ENCODE assay signal across 8 cellular contexts in the genomic region with DNA sequence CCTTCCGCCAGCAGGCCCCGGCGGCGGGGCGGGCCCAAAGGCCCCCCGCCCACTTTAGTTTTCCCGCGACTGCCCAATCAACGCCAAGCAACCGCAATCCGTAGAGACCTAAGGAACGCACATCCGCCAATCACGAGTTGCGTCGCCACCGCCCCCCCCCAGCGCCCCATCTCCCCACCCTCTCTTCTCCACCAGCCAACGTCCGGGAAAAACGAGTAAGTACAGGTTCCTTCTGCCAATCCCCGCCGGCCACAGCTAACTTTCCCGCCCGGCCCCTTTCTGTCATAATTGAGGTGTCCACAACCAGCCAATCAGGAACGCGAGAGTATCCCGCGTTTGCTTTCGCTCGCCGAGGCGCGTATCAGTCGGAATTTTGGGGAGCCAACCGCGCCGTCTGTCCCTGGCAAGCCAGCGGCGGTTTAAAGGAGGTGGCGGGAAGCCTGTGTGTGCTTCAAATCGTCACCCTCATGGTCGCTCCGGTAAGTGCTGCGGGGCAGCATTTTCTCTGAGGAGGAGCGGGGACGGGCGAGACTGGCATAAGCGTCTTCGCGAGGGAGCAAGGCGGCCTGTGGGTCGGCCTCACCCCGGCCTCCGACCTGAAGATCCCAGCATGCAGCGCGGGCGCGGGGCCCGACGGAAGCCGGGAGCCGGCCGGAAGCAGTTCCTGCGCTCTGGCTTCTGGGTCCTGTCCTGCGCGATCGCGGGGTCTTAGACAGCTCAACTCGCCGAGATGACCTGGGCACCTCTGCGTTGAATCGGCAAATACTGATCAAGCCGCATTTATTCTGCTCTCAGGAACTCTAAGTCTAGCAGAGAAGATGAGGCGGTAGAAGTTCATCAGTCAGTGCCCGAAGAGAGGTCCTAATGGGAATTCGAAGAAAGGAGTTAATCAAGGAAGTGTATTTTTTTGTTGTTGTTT. TPM values are rescaled to one million over a fixed set of nuclear protein-coding genes. Genes with fewer than 3 reads are reported as not detected.
DNase-seq lines count a peak whose midpoint lies in the region; ATAC-seq and TF ChIP-seq lines count a peak whose summit lies in the region.

A gene with protein sequence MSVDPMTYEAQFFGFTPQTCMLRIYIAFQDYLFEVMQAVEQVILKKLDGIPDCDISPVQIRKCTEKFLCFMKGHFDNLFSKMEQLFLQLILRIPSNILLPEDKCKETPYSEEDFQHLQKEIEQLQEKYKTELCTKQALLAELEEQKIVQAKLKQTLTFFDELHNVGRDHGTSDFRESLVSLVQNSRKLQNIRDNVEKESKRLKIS (plus strand): TSS at position 361 of the 919 bp plus-strand sequence. CDS start 2,297 bp downstream, outside the sequence.

- DNase-seq in Daoy (ENCODE audit: low read depth), result peak; percentile 99
- DNase-seq in H4 (ENCODE audit: low spot score), result peak; percentile 96
- DNase-seq in LoVo (ENCODE audit: low spot score), result peak; percentile 99
- DNase-seq in RWPE2 (ENCODE audit: low spot score), result peak; percentile 99
- peak; percentile 96 for DNase-seq in activated T-helper 2 cell treated with anti-CD3 and anti-CD28 coated beads, Interferon-gamma antibody, Interleukin-2, Interleukin-4, amounts not matched to agents 10 μg/mL and 5 μg/mL and 100 μg/mL, durations not matched to agents 14 hours and 24 hours and 36 hours (ENCODE audit: low spot score)
- DNase-seq in fibroblast of mammary gland (ENCODE audit: low read depth), result peak; percentile 98
- DNase-seq in natural killer cell, result peak; percentile 92
- peak; percentile 99 for DNase-seq in stimulated activated naive CD4-positive, alpha-beta T cell treated with Interleukin-2 at 50 U/mL for 16 hours (lab: John Stamatoyannopoulos, UW)

- H3K27ac ChIP-seq in RWPE2 (ENCODE audit: poor library complexity, severe bottlenecking), result peak within 1 kb of the TSS; percentile 70

- H3K4me1 Mint-ChIP-seq in activated T-helper 2 cell treated with anti-CD3 and anti-CD28 coated beads, Interferon-gamma antibody, Interleukin-2, Interleukin-4, amounts not matched to agents 10 μg/mL and 5 μg/mL and 100 μg/mL, durations not matched to agents 14 hours and 24 hours and 36 hours (ENCODE audit: low read depth), result peaks cover 38% of the 10 kb centered on the region
- peaks cover 28 to 43% of the 10 kb centered on the region in 2 donors for H3K4me1 Mint-ChIP-seq in natural killer cell

- no peaks in the 10 kb centered on the region for H3K27me3 ChIP-seq in RWPE2 (ENCODE audit: insufficient read depth, poor library complexity, severe bottlenecking)

- peak; percentile 93 for ATAC-seq in RWPE2 (ENCODE audit: low read depth)
- peak; percentile 87 to 94 (median 87) for ATAC-seq in natural killer cell

- intact Hi-C loops in activated T-helper 2 cell treated with anti-CD3 and anti-CD28 coated beads, Interferon-gamma antibody, Interleukin-2, Interleukin-4, amounts not matched to agents 10 μg/mL and 5 μg/mL and 100 μg/mL, durations not matched to agents 14 hours and 24 hours and 36 hours (cut with micrococcal nuclease), result loop anchor here (1.0 to 10.0 kb wide), 6 partner anchors 18 to 1158 kb away; a partner anchor contains a TSS
- intact Hi-C loops in natural killer cell (cut with micrococcal nuclease), result loop anchor here (1.0 to 2.0 kb wide), 2 partner anchors 18 to 67 kb away; a partner anchor contains a TSS

- peak within 1 kb of the TSS; percentile 97 for H3K4me3 ChIP-seq in RWPE2 (ENCODE audit: severe bottlenecking)
- peak within 1 kb of the TSS; percentile 87 for H3K4me3 ChIP-seq in fibroblast of mammary gland (ENCODE audit: control insufficient read depth, low read depth, low read length)

- H3K36me3 ChIP-seq in RWPE2 (ENCODE audit: low read depth), result peaks cover 81% of the 10 kb centered on the region

- peak within 1 kb of the TSS; percentile 97 for H3K4me3 Mint-ChIP-seq in activated T-helper 2 cell treated with anti-CD3 and anti-CD28 coated beads, Interferon-gamma antibody, Interleukin-2, Interleukin-4, amounts not matched to agents 10 μg/mL and 5 μg/mL and 100 μg/mL, durations not matched to agents 14 hours and 24 hours and 36 hours (ENCODE audit: low read depth)
- H3K4me3 Mint-ChIP-seq in natural killer cell, result peak within 1 kb of the TSS; percentile 96

- no peaks in the 10 kb centered on the region for H3K9me3 Mint-ChIP-seq in activated T-helper 2 cell treated with anti-CD3 and anti-CD28 coated beads, Interferon-gamma antibody, Interleukin-2, Interleukin-4, amounts not matched to agents 10 μg/mL and 5 μg/mL and 100 μg/mL, durations not matched to agents 14 hours and 24 hours and 36 hours
- no peaks in the 10 kb centered on the region for H3K9me3 Mint-ChIP-seq in natural killer cell

- TF ChIP-seq CTCF in RWPE2 (IDR thresholded peaks at IDR 0.05; ENCODE audit: poor library complexity, severe bottlenecking) (no peak), fibroblast of mammary gland (conservative IDR thresholded peaks at IDR 0.05; ENCODE audit: control insufficient read depth, insufficient read depth, low read depth, low read length) (no peak), natural killer cell (IDR thresholded peaks at IDR 0.05) (no peak)

- no peaks in the 10 kb centered on the region for H3K9me3 ChIP-seq in RWPE2 (ENCODE audit: severe bottlenecking)

- H3K4me1 ChIP-seq in RWPE2 (ENCODE audit: insufficient read depth, poor library complexity, severe bottlenecking), result peaks cover 17% of the 10 kb centered on the region

- peaks cover 76% of the 10 kb centered on the region for H3K36me3 Mint-ChIP-seq in activated T-helper 2 cell treated with anti-CD3 and anti-CD28 coated beads, Interferon-gamma antibody, Interleukin-2, Interleukin-4, amounts not matched to agents 10 μg/mL and 5 μg/mL and 100 μg/mL, durations not matched to agents 14 hours and 24 hours and 36 hours (ENCODE audit: low read depth)
- no peaks in the 10 kb centered on the region for H3K36me3 Mint-ChIP-seq in natural killer cell

- no peaks in the 10 kb centered on the region for H3K27me3 Mint-ChIP-seq in activated T-helper 2 cell treated with anti-CD3 and anti-CD28 coated beads, Interferon-gamma antibody, Interleukin-2, Interleukin-4, amounts not matched to agents 10 μg/mL and 5 μg/mL and 100 μg/mL, durations not matched to agents 14 hours and 24 hours and 36 hours (ENCODE audit: low read depth)
- no peaks in the 10 kb centered on the region for H3K27me3 Mint-ChIP-seq in natural killer cell (ENCODE audit: low read depth in 2 of 2)

- peak within 1 kb of the TSS; percentile 98 for H3K27ac Mint-ChIP-seq in activated T-helper 2 cell treated with anti-CD3 and anti-CD28 coated beads, Interferon-gamma antibody, Interleukin-2, Interleukin-4, amounts not matched to agents 10 μg/mL and 5 μg/mL and 100 μg/mL, durations not matched to agents 14 hours and 24 hours and 36 hours
- peak within 1 kb of the TSS; percentile 95 to 98 for H3K27ac Mint-ChIP-seq in natural killer cell

RNA-seq across cellular contexts. Expression of the gene that starts here (rescaled TPM):
- 19.9 and 27.3 TPM in 2 replicates for total RNA-seq in Daoy (2014; rRNA removed; shearing (Covaris generic))
- total RNA-seq in H4 (2014; rRNA removed; shearing (Covaris generic)), result 22.4 and 22.9 TPM in 2 replicates
- total RNA-seq in activated T-helper 2 cell treated with anti-CD3 and anti-CD28 coated beads, Interferon-gamma antibody, Interleukin-2, Interleukin-4, amounts not matched to agents 10 μg/mL and 5 μg/mL and 100 μg/mL, durations not matched to agents 14 hours and 24 hours and 36 hours, result 34.1 and 34.9 TPM in 2 replicates
- 10 to 100 TPM; 26.8 to 35.3 (median 29.3) TPM for total RNA-seq in natural killer cell

Comparison
In these comparisons a context has a peak if more than half of its experiments do, and no peak if none do; other contexts are left out.
1. Peak in every context shown above with its lines: DNase-seq, ATAC-seq, H3K4me3 ChIP-seq and H3K27ac ChIP-seq.